In genomic region chr17:82938486-82939212, GRCh38 we compare ENCODE assay signal across 17 cellular contexts.
DNase-seq lines count a peak whose midpoint lies in the region; ATAC-seq, FAIRE-seq and TF ChIP-seq lines count a peak whose summit lies in the region.
"Had no signal": no experiment of that assay in that cellular context is flagged by ENCODE, and none has a peak within 500 bp of the region (broad histone marks: within the 10 kb centered on the region; RNA-seq: fewer than 3 reads in every experiment).

No MANE protein-coding gene starts in this region.

- no peaks in the 10 kb centered on the region for H3K27me3 ChIP-seq in left ventricle myocardium inferior (ENCODE audit: low read depth)
- H3K27me3 ChIP-seq in K562 (ENCODE audit: control insufficient read depth in 2 of 2, insufficient read depth in 2 of 2, low read length in 2 of 2): no peaks in the 10 kb centered on the region
- no peaks in the 10 kb centered on the region for H3K27me3 ChIP-seq in HepG2 (ENCODE audit: control insufficient read depth in 1 of 2, insufficient read depth in 2 of 2, low read length in 2 of 2)
- H3K27me3 ChIP-seq in upper lobe of right lung: no peaks in the 10 kb centered on the region
- H3K27me3 ChIP-seq: suprapubic skin had no signal

- TF ChIP-seq EP300 in K562 (IDR thresholded peaks at IDR 0.05; ENCODE audit: low read length): no peak
- no peak for TF ChIP-seq EP300 in HepG2 (IDR thresholded peaks at IDR 0.05; ENCODE audit: low read depth in 2 of 2, low read length in 2 of 2)
- TF ChIP-seq EP300 in HepG2 (CRISPR knock-in tag; IDR thresholded peaks at IDR 0.05; ENCODE audit: borderline replicate concordance): no peak

- intact Hi-C loops in left ventricle myocardium inferior (cut with micrococcal nuclease) (no loop called here), left ventricle myocardium superior (cut with micrococcal nuclease) (no loop called here), K562 (cut with micrococcal nuclease) (no loop called here), HepG2 (cut with micrococcal nuclease; ENCODE audit: unreplicated experiment) (no loop called here), upper lobe of right lung (cut with DNase I) (no loop called here)

- FAIRE-seq in K562 (lab: Jason Lieb, UNC) (no peak), HepG2 (lab: Jason Lieb, UNC) (no peak)
- FAIRE-seq: GM18507 had no signal

- 90% methylated on average over 13 of the region's 13 CpGs for WGBS in K562 (ENCODE audit: insufficient coverage, low coverage, missing lambda C conversion rate)
- WGBS in HepG2 (ENCODE audit: low lambda C conversion rate): 96% methylated on average over 13 of the region's 13 CpGs

- no peak overlapping the region for H3K27ac ChIP-seq in left ventricle myocardium inferior (replicated peaks)
- H3K27ac ChIP-seq in K562 (ENCODE audit: extremely low read depth, low read depth, low read length): no peak overlapping the region
- H3K27ac ChIP-seq in HepG2 (ENCODE audit: extremely low read length, insufficient read depth, low read length): no peak overlapping the region
- no peak overlapping the region for H3K27ac ChIP-seq in upper lobe of right lung
- H3K27ac ChIP-seq: HL-60, KMS-11, SK-N-MC, suprapubic skin had no signal

- no peak for ATAC-seq in left ventricle myocardium superior
- ATAC-seq in K562: no peak
- no peak for ATAC-seq in HepG2
- no peak for ATAC-seq in upper lobe of right lung
- ATAC-seq in HG03457 (IDR thresholded peaks at IDR 0.05; ENCODE audit: unreplicated experiment): no peak
- ATAC-seq: PC-3 had no signal

- no peaks in the 10 kb centered on the region for H3K4me1 ChIP-seq in left ventricle myocardium inferior
- no peaks in the 10 kb centered on the region; a peak in 1 of 5 replicates for H3K4me1 ChIP-seq in K562 (replicated peaks in 1 of 2; ENCODE audit: control insufficient read depth in 2 of 2, insufficient read depth in 2 of 2, low read length in 2 of 2)
- H3K4me1 ChIP-seq in HepG2 (ENCODE audit: insufficient read depth, low read length): no peaks in the 10 kb centered on the region
- H3K4me1 ChIP-seq in upper lobe of right lung: no peaks in the 10 kb centered on the region
- H3K4me1 ChIP-seq: suprapubic skin had no signal

- TF ChIP-seq CTCF in left ventricle myocardium inferior (IDR thresholded peaks at IDR 0.05; ENCODE audit: borderline replicate concordance) (no peak), K562 (IDR thresholded peaks at IDR 0.05 in 2 of 3, conservative IDR thresholded peaks at IDR 0.05 in 1 of 3; ENCODE audit: insufficient read depth in 2 of 3, low read depth in 1 of 3, low read length in 3 of 3) (no peak), HepG2 (CRISPR knock-in tag; IDR thresholded peaks at IDR 0.05) (no peak), upper lobe of right lung (IDR thresholded peaks at IDR 0.05) (no peak)

- H3K9me3 ChIP-seq in left ventricle myocardium inferior (replicated peaks) (peaks cover 2% of the 10 kb centered on the region), K562 (replicated peaks; ENCODE audit: control insufficient read depth, insufficient read depth, low read depth, low read length) (peaks cover 4% of the 10 kb centered on the region), HepG2 (ENCODE audit: low read length) (no peaks in the 10 kb centered on the region), upper lobe of right lung (no peaks in the 10 kb centered on the region)
- H3K9me3 ChIP-seq: suprapubic skin had no signal

- H3K9ac ChIP-seq in K562 (ENCODE audit: insufficient read depth in 1 of 2, low read depth in 2 of 2, low read length in 2 of 2) (no peak overlapping the region), HepG2 (ENCODE audit: insufficient read depth, low read depth, low read length) (no peak overlapping the region)
- H3K9ac ChIP-seq: KMS-11 had no signal

- TF ChIP-seq POLR2A in K562 (conservative IDR thresholded peaks at IDR 0.05) (no peak), HepG2 (IDR thresholded peaks at IDR 0.05; ENCODE audit: insufficient read depth in 1 of 2, low read depth in 2 of 2, low read length in 2 of 2) (no peak)

- CTCF ChIA-PET in K562 (lab: Yijun Ruan, JAX; ENCODE audit: low intra/inter-chr PET ratio) (interaction anchor here (0.7 kb wide), 1 partner anchor 61 kb away, joined by 6 read pairs; no protein-coding TSS in a partner anchor), HepG2 (lab: Yijun Ruan, JAX; ENCODE audit: low intra/inter-chr PET ratio, low total read pairs) (no interaction called here)

- H3K36me3 ChIP-seq in left ventricle myocardium inferior: peaks cover 96% of the 10 kb centered on the region
- H3K36me3 ChIP-seq in K562 (ENCODE audit: control insufficient read depth, insufficient read depth, low read length): peaks cover 86% of the 10 kb centered on the region
- peaks cover 21 to 72% of the 10 kb centered on the region in 2 experiments for H3K36me3 ChIP-seq in HepG2 (replicated peaks in 1 of 2; ENCODE audit: control insufficient read depth in 1 of 2, insufficient read depth in 2 of 2, low read length in 2 of 2)
- peaks cover 63% of the 10 kb centered on the region for H3K36me3 ChIP-seq in upper lobe of right lung

- H3K79me2 ChIP-seq in K562 (ENCODE audit: control insufficient read depth, insufficient read depth, low read length): no peaks in the 10 kb centered on the region
- H3K79me2 ChIP-seq in HepG2 (ENCODE audit: insufficient read depth, low read length): no peaks in the 10 kb centered on the region

- H3K4me2 ChIP-seq in K562 (ENCODE audit: insufficient read depth, low read length): no peak overlapping the region
- no peak overlapping the region for H3K4me2 ChIP-seq in HepG2 (ENCODE audit: low read depth, low read length)
- H3K4me2 ChIP-seq: KMS-11 had no signal

- DNase-seq in left ventricle myocardium inferior (peak; percentile 7), left ventricle myocardium superior (no peak), K562 (ENCODE audit: extremely low read depth in 1 of 4, low spot score in 3 of 4) (no peak), HepG2 (ENCODE audit: low spot score) (no peak), upper lobe of right lung (peak; percentile 39)
- DNase-seq in activated CD4-positive, alpha-beta T cell treated with anti-CD3 and anti-CD28 coated beads for 1 hour: no peak
- DNase-seq: activated CD4-positive, alpha-beta T cell treated with anti-CD3 and anti-CD28 coated beads, Interleukin-2, amount 50 U/mL, for 48 hours; NCI-H1417 treated with DMSO at 0.1 percent for 48 hours; NCI-H524 treated with DMSO at 0.1 percent for 48 hours; PC-3; stimulated activated CD4-positive, alpha-beta T cell treated with anti-CD3 and anti-CD28 coated beads, Interleukin-2, amount 100 ng/mL, for 24 hours had no signal

- no peak for TF ChIP-seq RAD21 in K562 (CRISPR knock-in tag; conservative IDR thresholded peaks at IDR 0.05 in 1 of 2, IDR thresholded peaks at IDR 0.05 in 1 of 2)
- TF ChIP-seq RAD21 in HepG2 (CRISPR knock-in tag; IDR thresholded peaks at IDR 0.05): no peak

- in situ Hi-C loops in K562 (cut with MboI) (no loop called here), HepG2 (cut with HindIII; ENCODE audit: extremely low pct_ligation_motif_present, low pct_unique_long_range_greater_than_20kb) (no loop called here)

- peaks cover 3% of the 10 kb centered on the region for H3K9me1 ChIP-seq in K562 (ENCODE audit: control insufficient read depth, insufficient read depth, low read length)

- H3K4me3 ChIP-seq in left ventricle myocardium inferior: no peak overlapping the region
- H3K4me3 ChIP-seq in K562: no peak overlapping the region
- H3K4me3 ChIP-seq in HepG2 (replicated peaks in 1 of 3; ENCODE audit: insufficient read depth in 1 of 3, low read depth in 2 of 3, low read length in 3 of 3): no peak overlapping the region
- H3K4me3 ChIP-seq in upper lobe of right lung: no peak overlapping the region
- H3K4me3 ChIP-seq: SK-N-MC, suprapubic skin had no signal

- H4K20me1 ChIP-seq in K562 (replicated peaks; ENCODE audit: control insufficient read depth, insufficient read depth, low read length) (no peaks in the 10 kb centered on the region), HepG2 (ENCODE audit: insufficient read depth, low read length) (no peaks in the 10 kb centered on the region)

- POLR2A ChIA-PET in K562 (lab: Yijun Ruan, JAX): no interaction called here
- POLR2A ChIA-PET in HepG2 (lab: Yijun Ruan, JAX): no interaction called here

- H2AFZ ChIP-seq in K562 (ENCODE audit: low read depth, low read length): no peak overlapping the region
- no peak overlapping the region for H2AFZ ChIP-seq in HepG2 (ENCODE audit: low read length)

- no TSS peak for BruUV-seq in K562 (replicated peaks; lab: Mats Ljungman, UMichigan)
- no TSS peak for BruUV-seq in HepG2 (replicated peaks; lab: Mats Ljungman, UMichigan)

TF ChIP-seq in K562, 482 proteins besides CTCF, POLR2A, EP300 and RAD21:
- 0 out of 2 replicates have a peak, but pooled peaks have one; percentile 14 for TF ChIP-seq ATF3 (IDR thresholded peaks at IDR 0.05)
- TF ChIP-seq ATF3 (CRISPR knock-in tag; conservative IDR thresholded peaks at IDR 0.05): no peak
- TF ChIP-seq CHD1 (IDR thresholded peaks at IDR 0.05; ENCODE audit: low read length): no peak
- TF ChIP-seq SMAD2 (IDR thresholded peaks at IDR 0.05; ENCODE audit: low read depth, low read length): no peak

TF ChIP-seq in HepG2, 621 proteins besides CTCF, POLR2A, EP300 and RAD21 (continues in another document):
- peak; percentile 71 for TF ChIP-seq ATF7 (IDR thresholded peaks at IDR 0.05)
- no peak for TF ChIP-seq ATF7 (CRISPR knock-in tag; IDR thresholded peaks at IDR 0.05)
- peak; percentile 51 to 55 for TF ChIP-seq MAFK (conservative IDR thresholded peaks at IDR 0.05 in 1 of 2, IDR thresholded peaks at IDR 0.05 in 1 of 2; ENCODE audit: low read length in 2 of 2)
- TF ChIP-seq SMARCE1 (IDR thresholded peaks at IDR 0.05; ENCODE audit: borderline replicate concordance): no peak
- TF ChIP-seq KDM5A (IDR thresholded peaks at IDR 0.05; ENCODE audit: borderline replicate concordance, low read length): no peak
- TF ChIP-seq TSC22D2 (CRISPR knock-in tag; IDR thresholded peaks at IDR 0.05; ENCODE audit: borderline replicate concordance): no peak
- TF ChIP-seq SMAD3 (CRISPR knock-in tag; IDR thresholded peaks at IDR 0.05): no peak
- no peak for TF ChIP-seq TRAFD1 (CRISPR knock-in tag; IDR thresholded peaks at IDR 0.05; ENCODE audit: borderline replicate concordance)

Comparison
In these comparisons a context has a peak if more than half of its experiments do, and no peak if none do; other contexts are left out.
1. DNase-seq: peak in left ventricle myocardium inferior (single experiment) and upper lobe of right lung (single experiment); none in left ventricle myocardium superior (single experiment), K562 (0 of 4), HepG2 (single experiment) and activated CD4-positive, alpha-beta T cell treated with anti-CD3 and anti-CD28 coated beads for 1 hour (single experiment).